ENCODE assay signal across 8 cellular contexts in the genomic region with DNA sequence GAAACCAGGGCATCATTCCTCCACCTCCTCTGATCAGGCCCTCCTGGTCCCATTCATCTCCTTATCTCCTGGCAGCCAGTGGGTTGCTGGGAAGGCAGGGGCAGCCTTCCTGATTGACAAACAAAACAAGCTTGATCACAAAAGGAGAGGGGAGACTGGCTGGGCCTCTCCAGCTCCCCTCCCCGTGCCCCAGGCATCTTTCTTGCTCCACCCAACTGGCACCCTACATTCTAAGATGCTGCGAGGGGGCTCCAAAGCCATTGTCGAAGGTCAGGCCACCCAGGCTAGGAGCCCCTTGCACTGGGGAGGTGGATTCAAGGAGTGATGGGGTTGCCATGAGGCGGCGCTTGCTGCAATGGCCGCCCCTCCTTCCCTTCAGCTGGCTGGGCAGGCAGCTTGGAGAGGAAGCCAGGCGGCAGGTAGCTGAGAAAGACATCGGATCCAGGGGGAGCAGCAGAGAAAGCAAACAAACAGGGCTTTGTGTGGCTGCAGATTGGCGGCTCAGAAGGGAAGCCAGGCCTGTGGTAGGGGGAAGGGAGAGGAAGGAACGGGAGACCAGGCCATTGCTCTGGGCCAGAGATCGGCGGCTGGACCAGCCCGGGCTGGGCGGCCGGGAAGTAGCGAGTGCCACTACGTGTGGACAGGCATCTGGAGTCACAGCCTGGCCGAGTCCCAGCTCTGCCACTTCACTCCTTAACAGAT. TPM values are rescaled to one million over a fixed set of nuclear protein-coding genes. Genes with fewer than 3 reads are reported as not detected.
DNase-seq lines count a peak whose midpoint lies in the region; ATAC-seq and TF ChIP-seq lines count a peak whose summit lies in the region.

No MANE protein-coding gene starts in this region.

- H3K27ac ChIP-seq in breast epithelium (peak overlapping the region; percentile 99 to 100), liver (ENCODE audit: low read depth in 1 of 2, low read length in 2 of 2) (peak overlapping the region; percentile 73 to 86), temporal lobe (ENCODE audit: low read depth, low read length) (peak overlapping the region; percentile 98)

- H3K27me3 ChIP-seq in breast epithelium, result no peaks in the 10 kb centered on the region
- no peaks in the 10 kb centered on the region for H3K27me3 ChIP-seq in liver (ENCODE audit: control insufficient read depth in 4 of 4, insufficient read depth in 4 of 4, low read length in 3 of 4)

- peak; percentile 13 for TF ChIP-seq POLR2A in breast epithelium (IDR thresholded peaks at IDR 0.05)

- TF ChIP-seq RAD21 in liver (IDR thresholded peaks at IDR 0.05), result no peak

- WGBS in liver, result 29% methylated on average over 18 of the region's 18 CpGs

- DNase-seq in Right ventricle myocardium inferior (ENCODE audit: missing footprints) (no peak), cardiac septum (ENCODE audit: low spot score) (no peak), NCI-H748 (lab: John Stamatoyannopoulos, UW; ENCODE audit: unreplicated experiment) (peak; percentile 95), breast epithelium (ENCODE audit: low spot score in 2 of 2) (peak; percentile 87), AG08395 (ENCODE audit: low spot score) (no peak)

- H3K4me3 ChIP-seq in breast epithelium (peak overlapping the region in 2 of 3 donors; percentile 70 to 76), liver (ENCODE audit: low read depth in 1 of 3, low read length in 3 of 3) (no peak overlapping the region)

- TF ChIP-seq CTCF in breast epithelium (IDR thresholded peaks at IDR 0.05) (no peak), liver (IDR thresholded peaks at IDR 0.05; ENCODE audit: low read depth, low read length, missing input control) (no peak)

- H3K9ac ChIP-seq in liver (ENCODE audit: low read depth in 1 of 2, low read length in 2 of 2), result peak overlapping the region; percentile 34 to 53

- peaks cover 31 to 60% of the 10 kb centered on the region in 2 donors for H3K4me1 ChIP-seq in breast epithelium
- H3K4me1 ChIP-seq in liver (ENCODE audit: control insufficient read depth in 4 of 4, insufficient read depth in 4 of 4, low read length in 3 of 4), result peaks cover 17 to 61% (median 50%) of the 10 kb centered on the region in 4 donors

- ATAC-seq in Right ventricle myocardium inferior (peak; percentile 23), GM19035 (IDR thresholded peaks at IDR 0.05; ENCODE audit: unreplicated experiment) (no peak)

- no peaks in the 10 kb centered on the region for H3K9me3 ChIP-seq in breast epithelium
- H3K9me3 ChIP-seq in liver (ENCODE audit: control insufficient read depth in 4 of 4, low read length in 3 of 4), result no peaks in the 10 kb centered on the region

- intact Hi-C loops in Right ventricle myocardium inferior (cut with DNase I) (no loop called here), cardiac septum (cut with DNase I) (no loop called here), breast epithelium (cut with DNase I; ENCODE audit: low total_unique reads) (no loop called here)

- no peaks in the 10 kb centered on the region for H3K36me3 ChIP-seq in breast epithelium
- no peaks in the 10 kb centered on the region for H3K36me3 ChIP-seq in liver (ENCODE audit: control insufficient read depth in 4 of 4, insufficient read depth in 3 of 4, low read depth in 1 of 4, low read length in 3 of 4)

TF ChIP-seq in liver, 16 proteins besides CTCF, POLR2A, EP300 and RAD21:
- TF ChIP-seq YY1 (IDR thresholded peaks at IDR 0.05), result peak; percentile 51
- TF ChIP-seq FOXA2 (IDR thresholded peaks at IDR 0.05), result no peak
- peak in 1 of 2 donors; percentile 7 for TF ChIP-seq RXRA (IDR thresholded peaks at IDR 0.05)

RNA-seq across cellular contexts. Expression of gene RAI1, which starts 12.1 kb away (rescaled TPM):
- total RNA-seq in Right ventricle myocardium inferior (31.9 TPM), cardiac septum (28.8 TPM), breast epithelium (10 to 100 TPM in 2 of 3 donors, 1 to 10 TPM in 1; 5.6 to 25.6 (median 20.6) TPM), liver (1 to 10 TPM; 5.8 to 7.6 TPM), temporal lobe (15.5 TPM)
- polyA plus RNA-seq in liver, result 1 to 10 TPM in 1 of 2 donors, under 1 TPM in 1; 0.57 to 4.7 TPM

Comparison
In these comparisons a context has a peak if more than half of its experiments do, and no peak if none do; other contexts are left out.
1. DNase-seq: peak in NCI-H748 (single experiment) and breast epithelium (2 of 2); none in Right ventricle myocardium inferior (single experiment), cardiac septum (single experiment) and AG08395 (single experiment).
2. H3K4me3 ChIP-seq: peak in breast epithelium (2 of 3); none in liver (0 of 3).
3. Peak in every context shown above with its lines, with median percentiles within 50 percentile points of each other: H3K27ac ChIP-seq.